In the genomic region with DNA sequence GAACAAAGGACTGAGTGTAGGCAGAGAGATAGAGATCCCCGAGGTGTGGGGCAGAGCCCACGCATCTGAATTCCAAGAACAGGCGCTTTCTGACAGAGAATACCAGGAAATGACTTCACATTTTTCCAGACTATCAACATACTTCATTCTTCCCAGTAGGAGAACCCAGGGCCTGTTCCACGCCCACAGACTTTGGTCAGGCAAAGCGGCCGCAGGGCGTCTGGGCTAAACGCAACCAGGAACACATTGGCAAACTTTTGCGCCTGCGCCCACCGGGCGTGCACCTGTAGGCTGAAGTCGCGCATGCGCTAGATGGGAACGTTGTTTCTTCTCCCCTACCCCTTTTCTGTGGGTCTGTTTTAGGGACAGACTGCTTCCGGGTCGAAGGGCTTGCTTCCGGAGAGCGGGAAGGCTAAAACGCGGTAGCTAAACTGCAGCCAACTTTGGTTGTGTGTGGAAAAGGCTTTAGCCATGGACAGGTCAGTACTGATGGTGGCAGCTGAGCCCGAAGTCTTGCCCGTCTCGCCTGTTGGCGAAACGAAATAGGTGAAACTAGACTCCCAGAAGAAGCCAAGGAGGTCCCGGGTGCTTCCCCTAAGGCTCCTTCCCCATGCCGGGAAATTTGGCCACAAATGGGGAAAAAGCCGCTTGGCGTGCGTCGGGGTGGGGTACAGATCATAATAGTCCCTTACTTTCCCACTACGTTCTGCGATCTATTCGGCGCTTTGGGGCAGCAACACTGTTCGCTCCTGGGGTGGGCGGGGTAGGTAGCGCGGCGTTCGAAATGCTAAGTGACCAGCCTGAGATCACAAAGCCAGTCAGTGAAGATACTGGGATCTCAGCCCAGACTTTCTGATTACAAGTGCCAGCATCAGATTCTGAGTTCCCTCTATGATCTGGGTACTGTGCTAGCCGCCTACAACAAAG, we compare ENCODE assay signal across 8 cellular contexts. TPM values are rescaled to one million over a fixed set of nuclear protein-coding genes. Genes with fewer than 3 reads are reported as not detected.
A peak's percentile ranks its signal among the peaks of the same experiment; 100 is the strongest.
DNase-seq lines count a peak whose midpoint lies in the region; ATAC-seq and TF ChIP-seq lines count a peak whose summit lies in the region.

A gene (plus strand): TSS at position 384 of the 927 bp plus-strand sequence. CDS start 88 bp downstream, at position 472.

- peak in 1 of 4 donors; percentile 24 for TF ChIP-seq CTCF in right lobe of liver (IDR thresholded peaks at IDR 0.05)

- no peaks in the 10 kb centered on the region for H3K27me3 Mint-ChIP-seq in activated CD4-positive, alpha-beta memory T cell treated with anti-CD3 and anti-CD28 coated beads, Interleukin-2, amount 10 ng/mL, durations not matched to agents 7 days and 5 days

- H3K4me3 ChIP-seq in duodenal mucosa (ENCODE audit: low read depth in 1 of 2, low read length in 2 of 2) (peak within 1 kb of the TSS; percentile 97 to 99), right lobe of liver (peak within 1 kb of the TSS; percentile 90 to 92 (median 91))

- peaks cover 26% of the 10 kb centered on the region for H3K36me3 Mint-ChIP-seq in activated CD4-positive, alpha-beta memory T cell treated with anti-CD3 and anti-CD28 coated beads, Interleukin-2, amount 10 ng/mL, durations not matched to agents 7 days and 5 days (ENCODE audit: low read depth)

- DNase-seq in CD1c-positive myeloid dendritic cell (ENCODE audit: extremely low spot score): peak; percentile 99
- peak; percentile 95 for DNase-seq in NCI-H82 treated with DMSO at 0.1 percent for 48 hours (lab: John Stamatoyannopoulos, UW; ENCODE audit: unreplicated experiment)
- DNase-seq in activated CD4-positive, alpha-beta memory T cell treated with anti-CD3 and anti-CD28 coated beads, Interleukin-2, amount 10 ng/mL, durations not matched to agents 7 days and 5 days: peak; percentile 97
- DNase-seq in right lobe of liver: peak; percentile 98 to 99 (median 99)
- DNase-seq in stimulated activated CD4-positive, alpha-beta T cell treated with anti-CD3 and anti-CD28 coated beads, Interleukin-4, amount 100 ng/mL, for 4 hours: peak; percentile 96 to 97

- peaks cover 1 to 10% of the 10 kb centered on the region in 2 donors for H3K36me3 ChIP-seq in duodenal mucosa (ENCODE audit: control insufficient read depth in 1 of 2, insufficient read depth in 2 of 2, low read length in 2 of 2)
- peaks cover 0 to 18% (median 4%) of the 10 kb centered on the region in 4 donors for H3K36me3 ChIP-seq in right lobe of liver

- peak within 1 kb of the TSS; percentile 96 for H3K4me3 Mint-ChIP-seq in activated CD4-positive, alpha-beta memory T cell treated with anti-CD3 and anti-CD28 coated beads, Interleukin-2, amount 10 ng/mL, durations not matched to agents 7 days and 5 days

- no peaks in the 10 kb centered on the region for H3K27me3 ChIP-seq in duodenal mucosa (ENCODE audit: control insufficient read depth in 1 of 2, insufficient read depth in 2 of 2, low read length in 2 of 2)
- no peaks in the 10 kb centered on the region for H3K27me3 ChIP-seq in right lobe of liver

- WGBS in right lobe of liver (ENCODE audit: insufficient coverage, low coverage, low lambda C conversion rate, missing lambda C conversion rate): under 1% methylated on average over 27 of the region's 44 CpGs

- POLR2A ChIA-PET in activated CD4-positive, alpha-beta memory T cell treated with anti-CD3 and anti-CD28 coated beads, Interleukin-2, amount 10 ng/mL, durations not matched to agents 7 days and 5 days (lab: Charles Lee): interaction anchor here (1.2 to 2.5 kb wide), 6 partner anchors 9 to 121 kb away, joined by 5 to 18 read pairs (median 12); a partner anchor contains a TSS

- H3K4me1 Mint-ChIP-seq in activated CD4-positive, alpha-beta memory T cell treated with anti-CD3 and anti-CD28 coated beads, Interleukin-2, amount 10 ng/mL, durations not matched to agents 7 days and 5 days: peaks cover 45% of the 10 kb centered on the region

- H3K9me3 ChIP-seq in duodenal mucosa (ENCODE audit: control insufficient read depth in 1 of 2, low read length in 2 of 2) (no peaks in the 10 kb centered on the region), right lobe of liver (no peaks in the 10 kb centered on the region)

- peak within 1 kb of the TSS; percentile 71 for H3K27ac ChIP-seq in duodenal mucosa (ENCODE audit: low read depth, low read length)
- peak within 1 kb of the TSS; percentile 53 to 89 (median 82) for H3K27ac ChIP-seq in right lobe of liver

- intact Hi-C loops in right lobe of liver (cut with DNase I): no loop called here

- peak within 1 kb of the TSS; percentile 78 to 91 for H3K9ac ChIP-seq in duodenal mucosa (ENCODE audit: low read depth in 1 of 2, low read length in 2 of 2)

- H3K4me1 ChIP-seq in duodenal mucosa (ENCODE audit: control insufficient read depth in 1 of 2, insufficient read depth in 2 of 2, low read length in 2 of 2): peaks cover 8 to 25% of the 10 kb centered on the region in 2 donors
- peaks cover 0 to 11% (median 6%) of the 10 kb centered on the region in 4 donors for H3K4me1 ChIP-seq in right lobe of liver

- peak; percentile 73 for TF ChIP-seq POLR2A in right lobe of liver (IDR thresholded peaks at IDR 0.05)

- H3K9me3 Mint-ChIP-seq in activated CD4-positive, alpha-beta memory T cell treated with anti-CD3 and anti-CD28 coated beads, Interleukin-2, amount 10 ng/mL, durations not matched to agents 7 days and 5 days: no peaks in the 10 kb centered on the region

- peak within 1 kb of the TSS; percentile 92 for H3K27ac Mint-ChIP-seq in activated CD4-positive, alpha-beta memory T cell treated with anti-CD3 and anti-CD28 coated beads, Interleukin-2, amount 10 ng/mL, durations not matched to agents 7 days and 5 days

- ATAC-seq in GM19438 (IDR thresholded peaks at IDR 0.05; ENCODE audit: low read depth, unreplicated experiment): peak; percentile 97
- ATAC-seq in HG03575 (IDR thresholded peaks at IDR 0.05; ENCODE audit: extremely low read depth, insufficient number of reproducible peaks, low FRiP score, unreplicated experiment): peak; percentile 62
- peak; percentile 97 to 99 (median 99) for ATAC-seq in right lobe of liver

- CTCF ChIA-PET in activated CD4-positive, alpha-beta memory T cell treated with anti-CD3 and anti-CD28 coated beads, Interleukin-2, amount 10 ng/mL, durations not matched to agents 7 days and 5 days (lab: Charles Lee): interaction anchor here (1.0 to 2.0 kb wide), 2 partner anchors 121 to 144 kb away, joined by 4 to 8 read pairs; a partner anchor contains a TSS

RNA-seq across cellular contexts. Expression of the gene that starts here (rescaled TPM):
- total RNA-seq in activated CD4-positive, alpha-beta memory T cell treated with anti-CD3 and anti-CD28 coated beads, Interleukin-2, amount 10 ng/mL, durations not matched to agents 7 days and 5 days: 10 to 100 TPM; 80.7 to 85.4 TPM
- total RNA-seq in right lobe of liver: 10 to 100 TPM in 4 of 6 experiments, 1 to 10 TPM in 2; 9.6 to 17.7 (median 11.9) TPM

Comparison
In these comparisons a context has a peak if more than half of its experiments do, and no peak if none do; other contexts are left out.
1. Peak in every context shown above with its lines: DNase-seq, ATAC-seq, H3K4me3 ChIP-seq and H3K27ac ChIP-seq.
2. RNA of the gene that starts here (total RNA-seq): 80.7 to 85.4 TPM in activated CD4-positive, alpha-beta memory T cell treated with anti-CD3 and anti-CD28 coated beads, Interleukin-2, amount 10 ng/mL, durations not matched to agents 7 days and 5 days; 9.6 to 17.7 TPM in right lobe of liver; every median in the first group is over 4 times any median in the second.